1 cellular context compared by ENCODE assay signal in genomic region chr12:10750385-10750727, GRCh38.
TF ChIP-seq lines count a peak whose summit lies in the region.

No MANE protein-coding gene starts in this region.

TF ChIP-seq in HepG2, 621 proteins besides CTCF, POLR2A, EP300 and RAD21:
- 0 out of 2 replicates have a peak, but pooled peaks have one; percentile 1 for TF ChIP-seq ZBTB25 (CRISPR knock-in tag; IDR thresholded peaks at IDR 0.05)
- no peak for TF ChIP-seq SIX4 (CRISPR knock-in tag; IDR thresholded peaks at IDR 0.05)
- no peak for TF ChIP-seq POGZ (CRISPR knock-in tag; IDR thresholded peaks at IDR 0.05)
- no peak for TF ChIP-seq SP2 (CRISPR knock-in tag; IDR thresholded peaks at IDR 0.05)
- TF ChIP-seq PAF1 (CRISPR knock-in tag; IDR thresholded peaks at IDR 0.05): no peak
- TF ChIP-seq ZNF512 (CRISPR knock-in tag; IDR thresholded peaks at IDR 0.05): no peak
- TF ChIP-seq JARID2 (CRISPR knock-in tag; IDR thresholded peaks at IDR 0.05; ENCODE audit: insufficient replicate concordance): no peak
- no peak for TF ChIP-seq CREB1 (IDR thresholded peaks at IDR 0.05)
- TF ChIP-seq CREB1 (CRISPR knock-in tag; IDR thresholded peaks at IDR 0.05): peak; percentile 3
- TF ChIP-seq ISL2 (CRISPR knock-in tag; IDR thresholded peaks at IDR 0.05): no peak
